Comparison of ENCODE assay signal across 23 cellular contexts in the genomic region with DNA sequence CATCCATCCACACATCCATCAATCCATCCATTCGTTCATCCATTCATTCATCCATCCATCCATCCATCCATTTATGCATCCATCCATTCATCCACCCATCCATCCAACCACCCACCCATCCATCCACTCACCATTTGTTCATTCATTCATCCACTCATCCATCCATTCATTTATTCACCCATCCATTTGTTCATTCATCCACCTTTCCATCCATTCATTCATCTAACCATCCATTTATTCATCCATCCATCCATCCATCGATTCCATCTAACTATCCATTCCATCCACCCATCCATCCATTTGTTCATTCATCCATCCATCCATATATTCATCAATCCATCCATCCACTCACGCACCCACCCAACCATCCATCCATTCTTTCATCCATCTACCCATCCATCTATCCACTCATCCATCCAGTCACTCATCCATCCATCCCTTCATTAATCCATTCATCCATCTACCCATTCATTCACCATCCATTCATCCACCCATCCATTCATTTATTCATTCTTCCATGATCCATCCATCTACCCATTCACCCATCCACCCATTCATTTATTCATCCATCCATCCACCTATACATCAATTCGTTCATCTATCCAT.
DNase-seq lines count a peak whose midpoint lies in the region; ATAC-seq, FAIRE-seq and TF ChIP-seq lines count a peak whose summit lies in the region.
"Had no signal": no experiment of that assay in that cellular context is flagged by ENCODE, and none has a peak within 500 bp of the region (broad histone marks: within the 10 kb centered on the region; RNA-seq: fewer than 3 reads in every experiment).

No MANE protein-coding gene starts in this region.

- no peak overlapping the region for H4K5ac ChIP-seq in H1 (ENCODE audit: insufficient read length, low read depth, low read length)

- H3K27me3 ChIP-seq in HepG2 (ENCODE audit: control insufficient read depth in 1 of 2, insufficient read depth in 2 of 2, low read length in 2 of 2) (no peaks in the 10 kb centered on the region), right lobe of liver (no peaks in the 10 kb centered on the region), H1 (replicated peaks in 1 of 4; ENCODE audit: control insufficient read depth in 3 of 4, extremely low read depth in 1 of 4, insufficient read depth in 3 of 4, low read length in 3 of 4) (no peaks in the 10 kb centered on the region)
- H3K27me3 ChIP-seq: BLaER1 treated with 17β-estradiol and CSF1 and Interleukin-3, amounts not matched to agents 10 nM and 100 nM had no signal

- peak overlapping the region; percentile 53 for H3K56ac ChIP-seq in H1 (replicated peaks; ENCODE audit: insufficient read length, low read depth, low read length)

- H3K27ac ChIP-seq in HepG2 (ENCODE audit: extremely low read length, insufficient read depth, low read length) (no peak overlapping the region), right lobe of liver (no peak overlapping the region), H1 (ENCODE audit: low read depth, low read length) (no peak overlapping the region)
- H3K27ac ChIP-seq: 22Rv1; A549; BLaER1 treated with 17β-estradiol and CSF1 and Interleukin-3, amounts not matched to agents 10 nM and 100 nM; C4-2B had no signal

- no peak overlapping the region for H2BK15ac ChIP-seq in H1 (ENCODE audit: low read length)

- no peaks in the 10 kb centered on the region for H3K79me1 ChIP-seq in H1 (ENCODE audit: low read depth, low read length)

- H3K4ac ChIP-seq in H1 (replicated peaks; ENCODE audit: insufficient read length, low read depth, low read length) = no peak overlapping the region

- peaks cover 13% of the 10 kb centered on the region; the same call in 1 of the 2 replicates for H3K23me2 ChIP-seq in H1 (ENCODE audit: low read depth, low read length)

- FAIRE-seq in HepG2 (lab: Jason Lieb, UNC) (no peak), H1 (lab: Jason Lieb, UNC) (no peak), H54 (lab: Jason Lieb, UNC) (no peak)
- FAIRE-seq: A549, D721Med, G401.6, GM12891, GM19239 had no signal

- no peaks in the 10 kb centered on the region for H3K4me1 Mint-ChIP-seq in glutamatergic neuron (ENCODE audit: low read depth, unreplicated experiment)
- peaks cover 0 to 7% of the 10 kb centered on the region in 2 donors for H3K4me1 Mint-ChIP-seq in natural killer cell treated with Interleukin-12 subunit alpha and Interleukin-12 subunit beta and Interleukin-15 and Interleukin-18, amount 100 ng/mL, for 72 hours (ENCODE audit: low read depth in 2 of 2)
- H3K4me1 Mint-ChIP-seq: B cell had no signal

- no peak overlapping the region for H3K9ac ChIP-seq in HepG2 (ENCODE audit: insufficient read depth, low read depth, low read length)
- H3K9ac ChIP-seq in H1 (replicated peaks in 1 of 4; ENCODE audit: extremely low read depth in 1 of 4, low read depth in 3 of 4, low read length in 3 of 4) = no peak overlapping the region
- H3K9ac ChIP-seq: BLaER1 treated with 17β-estradiol and CSF1 and Interleukin-3, amounts not matched to agents 10 nM and 100 nM had no signal

- in situ Hi-C loops in HepG2 (cut with HindIII; ENCODE audit: extremely low pct_ligation_motif_present, low pct_unique_long_range_greater_than_20kb) = no loop called here

- H2BK20ac ChIP-seq in H1 (ENCODE audit: low read length) = no peak overlapping the region

- peaks cover 27% of the 10 kb centered on the region for H3K27me3 Mint-ChIP-seq in glutamatergic neuron (ENCODE audit: unreplicated experiment)
- no peaks in the 10 kb centered on the region for H3K27me3 Mint-ChIP-seq in natural killer cell treated with Interleukin-12 subunit alpha and Interleukin-12 subunit beta and Interleukin-15 and Interleukin-18, amount 100 ng/mL, for 72 hours
- H3K27me3 Mint-ChIP-seq: B cell; CD4-positive, alpha-beta T cell had no signal

- H3K36me3 ChIP-seq in HepG2 (replicated peaks in 1 of 2; ENCODE audit: control insufficient read depth in 1 of 2, insufficient read depth in 2 of 2, low read length in 2 of 2) (no peaks in the 10 kb centered on the region), right lobe of liver (no peaks in the 10 kb centered on the region), H1 (ENCODE audit: control insufficient read depth in 2 of 4, insufficient read depth in 4 of 4, low read length in 3 of 4) (no peaks in the 10 kb centered on the region)
- H3K36me3 ChIP-seq: BLaER1 treated with 17β-estradiol and CSF1 and Interleukin-3, amounts not matched to agents 10 nM and 100 nM had no signal

- H3K9me3 ChIP-seq in HepG2 (ENCODE audit: low read length) (peaks cover 82% of the 10 kb centered on the region), right lobe of liver (no peaks in the 10 kb centered on the region), H1 (ENCODE audit: insufficient read depth in 2 of 2, low read depth in 1 of 2, low read length in 1 of 2) (peaks cover 88 to 95% of the 10 kb centered on the region in 2 experiments)
- H3K9me3 ChIP-seq: A549 had no signal

- no peak overlapping the region for H3K27ac Mint-ChIP-seq in glutamatergic neuron (ENCODE audit: unreplicated experiment)
- H3K27ac Mint-ChIP-seq in natural killer cell treated with Interleukin-12 subunit alpha and Interleukin-12 subunit beta and Interleukin-15 and Interleukin-18, amount 100 ng/mL, for 72 hours = no peak overlapping the region
- H3K27ac Mint-ChIP-seq: B cell; CD4-positive, alpha-beta T cell; CD8-positive, alpha-beta T cell had no signal

- H3K79me2 ChIP-seq in HepG2 (ENCODE audit: insufficient read depth, low read length) (no peaks in the 10 kb centered on the region), H1 (ENCODE audit: control insufficient read depth in 1 of 2, insufficient read depth in 2 of 2, low read length in 2 of 2) (no peaks in the 10 kb centered on the region)

- H3K4me3 Mint-ChIP-seq in glutamatergic neuron (ENCODE audit: unreplicated experiment) = peak overlapping the region; percentile 20
- no peak overlapping the region for H3K4me3 Mint-ChIP-seq in natural killer cell treated with Interleukin-12 subunit alpha and Interleukin-12 subunit beta and Interleukin-15 and Interleukin-18, amount 100 ng/mL, for 72 hours
- H3K4me3 Mint-ChIP-seq: B cell; CD4-positive, alpha-beta T cell; CD8-positive, alpha-beta T cell had no signal

- no peak overlapping the region for H4K91ac ChIP-seq in H1 (replicated peaks; ENCODE audit: insufficient read length, low read length)

- no TSS peak for BruUV-seq in HepG2 (replicated peaks; lab: Mats Ljungman, UMichigan)

- H3K4me2 ChIP-seq in HepG2 (ENCODE audit: low read depth, low read length) (no peak overlapping the region), H1 (ENCODE audit: insufficient read depth in 1 of 2, low read depth in 2 of 2, low read length in 2 of 2) (no peak overlapping the region)
- H3K4me2 ChIP-seq: A549; BLaER1 treated with 17β-estradiol and CSF1 and Interleukin-3, amounts not matched to agents 10 nM and 100 nM had no signal

- ATAC-seq in HepG2 (no peak), right lobe of liver (no peak)
- ATAC-seq in natural killer cell treated with Interleukin-12 subunit alpha and Interleukin-12 subunit beta and Interleukin-15 and Interleukin-18, amount 100 ng/mL, for 72 hours = no peak
- ATAC-seq: A549; CD8-positive, alpha-beta T cell had no signal

- H4K8ac ChIP-seq in H1 (ENCODE audit: extremely low read depth, insufficient read depth, low read length) = no peak overlapping the region

- TF ChIP-seq CTCF in HepG2 (CRISPR knock-in tag; IDR thresholded peaks at IDR 0.05) (no peak), right lobe of liver (IDR thresholded peaks at IDR 0.05) (no peak), H1 (IDR thresholded peaks at IDR 0.05; ENCODE audit: control extremely low read depth in 1 of 3, insufficient read depth in 1 of 3, low read depth in 1 of 3, low read length in 3 of 3) (no peak), glutamatergic neuron (IDR thresholded peaks at IDR 0.05; ENCODE audit: partially characterized antibody, unreplicated experiment) (no peak)

- H2BK12ac ChIP-seq in H1 (ENCODE audit: low read depth, low read length) = no peak overlapping the region

- no peak for TF ChIP-seq EP300 in HepG2 (IDR thresholded peaks at IDR 0.05; ENCODE audit: low read depth in 2 of 2, low read length in 2 of 2)
- no peak for TF ChIP-seq EP300 in HepG2 (CRISPR knock-in tag; IDR thresholded peaks at IDR 0.05; ENCODE audit: borderline replicate concordance)
- no peak for TF ChIP-seq EP300 in H1 (IDR thresholded peaks at IDR 0.05; ENCODE audit: borderline replicate concordance in 1 of 2, low read depth in 2 of 2, low read length in 2 of 2)

- CTCF ChIA-PET in HepG2 (lab: Yijun Ruan, JAX; ENCODE audit: low intra/inter-chr PET ratio, low total read pairs) = no interaction called here
- CTCF ChIA-PET in H1 (lab: Charles Lee; ENCODE audit: partially characterized antibody) = no interaction called here

- H3K4me3 ChIP-seq in HepG2 (replicated peaks in 1 of 3; ENCODE audit: insufficient read depth in 1 of 3, low read depth in 2 of 3, low read length in 3 of 3) (no peak overlapping the region), right lobe of liver (no peak overlapping the region), H1 (ENCODE audit: extremely low read depth in 1 of 4, insufficient read depth in 2 of 4, low read depth in 3 of 4, low read length in 4 of 4) (no peak overlapping the region)
- H3K4me3 ChIP-seq: A549; BLaER1 treated with 17β-estradiol and CSF1 and Interleukin-3, amounts not matched to agents 10 nM and 100 nM had no signal

- no peak overlapping the region for H3K18ac ChIP-seq in H1 (ENCODE audit: extremely low read depth, low read length)

- no peak overlapping the region for H3K14ac ChIP-seq in H1 (ENCODE audit: insufficient read length)

- DNase-seq in HepG2 (ENCODE audit: low spot score) (no peak), right lobe of liver (no peak), H1 (ENCODE audit: low read depth in 1 of 2, low spot score in 2 of 2) (no peak), glutamatergic neuron (no peak), NCI-H510A treated with DMSO at 0.1 percent for 48 hours (lab: John Stamatoyannopoulos, UW) (no peak), H54 (ENCODE audit: insufficient read length, low spot score) (no peak)
- DNase-seq in natural killer cell treated with Interleukin-12 subunit alpha and Interleukin-12 subunit beta and Interleukin-15 and Interleukin-18, amount 100 ng/mL, for 72 hours (ENCODE audit: low spot score) = no peak
- DNase-seq: AML-193; Caco-2; Calu3; CD4-positive, alpha-beta T cell; CD8-positive, alpha-beta T cell; DMS79 treated with DMSO at 0.1 percent for 48 hours; GF-D8 had no signal

- POLR2A ChIA-PET in HepG2 (lab: Yijun Ruan, JAX) = no interaction called here
- POLR2A ChIA-PET in H1 (lab: Charles Lee; ENCODE audit: partially characterized antibody) = no interaction called here

- H3K23ac ChIP-seq in H1 (ENCODE audit: insufficient read length) = no peak overlapping the region

- H2BK5ac ChIP-seq in H1 (ENCODE audit: low read depth, low read length) = no peak overlapping the region

- no peak overlapping the region for H2BK120ac ChIP-seq in H1 (replicated peaks; ENCODE audit: low read depth, low read length)

- peaks cover 25% of the 10 kb centered on the region for H3K36me3 Mint-ChIP-seq in glutamatergic neuron (ENCODE audit: unreplicated experiment)
- H3K36me3 Mint-ChIP-seq in natural killer cell treated with Interleukin-12 subunit alpha and Interleukin-12 subunit beta and Interleukin-15 and Interleukin-18, amount 100 ng/mL, for 72 hours = peaks cover 9% of the 10 kb centered on the region
- H3K36me3 Mint-ChIP-seq: CD8-positive, alpha-beta T cell had no signal

- WGBS in HepG2 (ENCODE audit: low lambda C conversion rate) = 3% methylated on average over 4 of the region's 4 CpGs
- WGBS in right lobe of liver (ENCODE audit: insufficient coverage, low coverage, low lambda C conversion rate, missing lambda C conversion rate) = 47% methylated on average over 4 of the region's 4 CpGs
- 72 to 100% methylated on average over 4 of the region's 4 CpGs for WGBS in H1 (ENCODE audit: extremely low coverage in 1 of 2, insufficient coverage in 1 of 2, insufficient read length in 1 of 2, insufficient replicate concordance in 2 of 2, low coverage in 1 of 2, low lambda C conversion rate in 2 of 2, missing lambda C conversion rate in 1 of 2), 2 experiments

- H2AFZ ChIP-seq in HepG2 (ENCODE audit: low read length) (no peak overlapping the region), H1 (ENCODE audit: low read length) (no peak overlapping the region)

- TF ChIP-seq POLR2A in HepG2 (IDR thresholded peaks at IDR 0.05; ENCODE audit: insufficient read depth in 1 of 2, low read depth in 2 of 2, low read length in 2 of 2) (no peak), right lobe of liver (IDR thresholded peaks at IDR 0.05) (no peak), H1 (IDR thresholded peaks at IDR 0.05; ENCODE audit: control extremely low read depth in 1 of 2, low read depth in 2 of 2, low read length in 2 of 2) (no peak), H54 (IDR thresholded peaks at IDR 0.05; ENCODE audit: low read depth, low read length) (no peak)

- peaks cover 33% of the 10 kb centered on the region for H3K9me3 Mint-ChIP-seq in glutamatergic neuron (ENCODE audit: unreplicated experiment)
- peaks cover 16% of the 10 kb centered on the region for H3K9me3 Mint-ChIP-seq in natural killer cell treated with Interleukin-12 subunit alpha and Interleukin-12 subunit beta and Interleukin-15 and Interleukin-18, amount 100 ng/mL, for 72 hours

- H4K20me1 ChIP-seq in HepG2 (ENCODE audit: insufficient read depth, low read length) (no peaks in the 10 kb centered on the region), H1 (replicated peaks in 1 of 2; ENCODE audit: control insufficient read depth in 1 of 2, insufficient read depth in 2 of 2, low read length in 2 of 2) (peaks cover 0 to 7% of the 10 kb centered on the region in 2 experiments)
- H4K20me1 ChIP-seq: BLaER1 treated with 17β-estradiol and CSF1 and Interleukin-3, amounts not matched to agents 10 nM and 100 nM had no signal

- TF ChIP-seq RAD21 in HepG2 (CRISPR knock-in tag; IDR thresholded peaks at IDR 0.05) = no peak
- TF ChIP-seq RAD21 in H1 (IDR thresholded peaks at IDR 0.05 in 1 of 2, conservative IDR thresholded peaks at IDR 0.05 in 1 of 2; ENCODE audit: low read depth in 2 of 2, low read length in 2 of 2) = no peak

- no peaks in the 10 kb centered on the region for H3K4me1 ChIP-seq in HepG2 (ENCODE audit: insufficient read depth, low read length)
- no peaks in the 10 kb centered on the region for H3K4me1 ChIP-seq in right lobe of liver
- H3K4me1 ChIP-seq in H1 (replicated peaks in 1 of 4; ENCODE audit: control insufficient read depth in 3 of 4, insufficient read depth in 4 of 4, low read length in 3 of 4) = no peaks in the 10 kb centered on the region
- H3K4me1 ChIP-seq: A549; BLaER1 treated with 17β-estradiol and CSF1 and Interleukin-3, amounts not matched to agents 10 nM and 100 nM; Caco-2 had no signal

- intact Hi-C loops in HepG2 (cut with micrococcal nuclease; ENCODE audit: unreplicated experiment) (no loop called here), right lobe of liver (cut with DNase I) (no loop called here)

- no peak overlapping the region for H2AK5ac ChIP-seq in H1 (ENCODE audit: low read depth, low read length)
